Comparison of ENCODE assay signal across 17 cellular contexts in the genomic region with DNA sequence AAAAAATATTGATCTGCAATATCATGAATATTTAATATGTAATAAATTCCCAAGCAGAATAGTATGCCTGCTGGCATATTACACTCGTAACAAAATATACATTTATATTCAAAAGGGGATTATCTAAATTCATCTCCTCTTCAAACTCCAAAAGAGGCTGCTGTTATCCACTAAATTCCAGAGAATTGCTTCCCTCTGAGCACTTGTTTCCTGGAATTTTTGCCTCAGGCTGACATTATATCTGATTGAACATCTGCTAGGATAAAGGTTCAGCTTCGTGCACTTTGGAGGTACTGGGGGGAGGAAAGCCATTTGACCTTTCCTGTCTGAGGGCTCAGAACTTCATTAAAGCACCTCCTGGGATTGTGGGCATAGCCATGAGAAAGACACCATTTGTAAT. TPM values are rescaled to one million over a fixed set of nuclear protein-coding genes. Genes with fewer than 3 reads are reported as not detected.
"Had no signal": no experiment of that assay in that cellular context is flagged by ENCODE, and none has a peak within 500 bp of the region (broad histone marks: within the 10 kb centered on the region; RNA-seq: fewer than 3 reads in every experiment).

No MANE protein-coding gene starts in this region.

- H3K4me3 Mint-ChIP-seq: activated CD4-positive, alpha-beta T cell treated with anti-CD3 and anti-CD28 coated beads, Interleukin-2, amount 10 ng/mL, durations not matched to agents 7 days and 5 days; activated naive CD4-positive, alpha-beta T cell treated with anti-CD3 and anti-CD28 coated beads, Interleukin-2, amount 50 U/mL, for 24 hours; central memory CD8-positive, alpha-beta T cell; nephron; stimulated activated naive CD8-positive, alpha-beta T cell treated with anti-CD3 and anti-CD28 coated beads, Interleukin-15, amount 100 ng/mL, for 72 hours; T-helper 17 cell; WTC11 had no signal

- DNase-seq: activated CD4-positive, alpha-beta T cell treated with anti-CD3 and anti-CD28 coated beads, Interleukin-2, amount 10 ng/mL, durations not matched to agents 7 days and 5 days; activated T-cell treated with anti-CD3 and anti-CD28 coated beads for 4 hours; dermis blood vessel endothelial cell; mammary epithelial cell; pancreas; stimulated activated CD4-positive, alpha-beta T cell treated with anti-CD3 and anti-CD28 coated beads, Interleukin-4, amount 100 ng/mL, for 4 hours; stimulated activated naive CD8-positive, alpha-beta T cell treated with anti-CD3 and anti-CD28 coated beads, Interleukin-15, amount 100 ng/mL, for 72 hours; T-helper 17 cell; testis had no signal

- ATAC-seq: left lobe of liver; pancreas; stimulated activated naive CD8-positive, alpha-beta T cell treated with anti-CD3 and anti-CD28 coated beads, Interleukin-15, amount 100 ng/mL, for 72 hours; T-helper 17 cell; WTC11 had no signal

- H3K36me3 Mint-ChIP-seq: activated naive CD4-positive, alpha-beta T cell treated with anti-CD3 and anti-CD28 coated beads, Interleukin-2, amount 50 U/mL, for 24 hours; brain; WTC11 had no signal

- H3K9me3 Mint-ChIP-seq: activated CD4-positive, alpha-beta T cell treated with anti-CD3 and anti-CD28 coated beads, Interleukin-2, amount 10 ng/mL, durations not matched to agents 7 days and 5 days; activated naive CD4-positive, alpha-beta T cell treated with anti-CD3 and anti-CD28 coated beads, Interleukin-2, amount 50 U/mL, for 24 hours; activated T-helper 2 cell treated with anti-CD3 and anti-CD28 coated beads, Interferon-gamma antibody, Interleukin-2, Interleukin-4, amounts not matched to agents 10 μg/mL and 5 μg/mL and 100 μg/mL, durations not matched to agents 14 hours and 24 hours and 36 hours; central memory CD8-positive, alpha-beta T cell; nephron; stimulated activated naive CD8-positive, alpha-beta T cell treated with anti-CD3 and anti-CD28 coated beads, Interleukin-15, amount 100 ng/mL, for 72 hours had no signal

- H3K27ac Mint-ChIP-seq: activated CD4-positive, alpha-beta T cell treated with anti-CD3 and anti-CD28 coated beads, Interleukin-2, amount 10 ng/mL, durations not matched to agents 7 days and 5 days; activated naive CD4-positive, alpha-beta T cell treated with anti-CD3 and anti-CD28 coated beads, Interleukin-2, amount 50 U/mL, for 24 hours; activated T-helper 2 cell treated with anti-CD3 and anti-CD28 coated beads, Interferon-gamma antibody, Interleukin-2, Interleukin-4, amounts not matched to agents 10 μg/mL and 5 μg/mL and 100 μg/mL, durations not matched to agents 14 hours and 24 hours and 36 hours; brain; stimulated activated naive CD8-positive, alpha-beta T cell treated with anti-CD3 and anti-CD28 coated beads, Interleukin-15, amount 100 ng/mL, for 72 hours; T-helper 17 cell; WTC11 had no signal

RNA-seq across cellular contexts. Expression of a gene that starts 4.3 kb away (rescaled TPM):
- total RNA-seq: activated CD4-positive, alpha-beta T cell treated with anti-CD3 and anti-CD28 coated beads, Interleukin-2, amount 10 ng/mL, durations not matched to agents 7 days and 5 days; activated CD8-positive, alpha-beta memory T cell treated with anti-CD3 and anti-CD28 coated beads for 36 hours; activated T-helper 2 cell treated with anti-CD3 and anti-CD28 coated beads, Interferon-gamma antibody, Interleukin-2, Interleukin-4, amounts not matched to agents 10 μg/mL and 5 μg/mL and 100 μg/mL, durations not matched to agents 14 hours and 24 hours and 36 hours; left lobe of liver; pancreas; T-helper 17 cell; testis had no signal
